In genomic region chr12:110661337-110661972, GRCh38 we compare ENCODE assay signal across 8 cellular contexts. TPM values are rescaled to one million over a fixed set of nuclear protein-coding genes. Genes with fewer than 3 reads are reported as not detected.
A peak's percentile ranks its signal among the peaks of the same experiment; 100 is the strongest.
DNase-seq lines count a peak whose midpoint lies in the region; ATAC-seq and TF ChIP-seq lines count a peak whose summit lies in the region.
"Had no signal": no experiment of that assay in that cellular context is flagged by ENCODE, and none has a peak within 500 bp of the region (broad histone marks: within the 10 kb centered on the region; RNA-seq: fewer than 3 reads in every experiment).

No MANE protein-coding gene starts in this region.

- POLR2A ChIA-PET in activated CD4-positive, alpha-beta memory T cell treated with anti-CD3 and anti-CD28 coated beads for 36 hours (lab: Charles Lee), result no interaction called here

- TF ChIP-seq CTCF in lower lobe of right lung (IDR thresholded peaks at IDR 0.05) (no peak), ascending aorta (IDR thresholded peaks at IDR 0.05) (no peak), WERI-Rb-1 (IDR thresholded peaks at IDR 0.05; ENCODE audit: low read depth, low read length) (no peak)

- H3K27me3 ChIP-seq in lower lobe of right lung (ENCODE audit: low read depth) (no peaks in the 10 kb centered on the region), ascending aorta (no peaks in the 10 kb centered on the region), WERI-Rb-1 (ENCODE audit: insufficient read depth, low read depth, severe bottlenecking) (no peaks in the 10 kb centered on the region)

- H3K9me3 ChIP-seq in lower lobe of right lung, result peaks cover 18% of the 10 kb centered on the region
- peaks cover 19 to 21% of the 10 kb centered on the region in 2 donors for H3K9me3 ChIP-seq in ascending aorta
- peaks cover 2% of the 10 kb centered on the region for H3K9me3 ChIP-seq in WERI-Rb-1 (ENCODE audit: severe bottlenecking)

- H3K27me3 Mint-ChIP-seq in activated CD4-positive, alpha-beta memory T cell treated with anti-CD3 and anti-CD28 coated beads for 36 hours, result no peaks in the 10 kb centered on the region

- H3K36me3 Mint-ChIP-seq in activated CD4-positive, alpha-beta memory T cell treated with anti-CD3 and anti-CD28 coated beads for 36 hours, result peaks cover 13% of the 10 kb centered on the region

- peak; percentile 60 for DNase-seq in activated CD4-positive, alpha-beta memory T cell treated with anti-CD3 and anti-CD28 coated beads for 36 hours
- peak; percentile 61 for DNase-seq in lower lobe of right lung
- DNase-seq in NCI-H526 treated with DMSO at 0.1 percent for 48 hours (lab: John Stamatoyannopoulos, UW), result no peak
- no peak for DNase-seq in ascending aorta (ENCODE audit: low spot score in 2 of 2)
- DNase-seq in WERI-Rb-1, result no peak

- H3K4me3 ChIP-seq in lower lobe of right lung, result no peak overlapping the region
- H3K4me3 ChIP-seq in ascending aorta, result no peak overlapping the region
- H3K4me3 ChIP-seq in WERI-Rb-1 (ENCODE audit: low read depth, low read length), result no peak overlapping the region
- H3K4me3 ChIP-seq: SK-N-MC had no signal

- CTCF ChIA-PET in activated CD4-positive, alpha-beta memory T cell treated with anti-CD3 and anti-CD28 coated beads for 36 hours (lab: Charles Lee), result no interaction called here

- peaks cover 16% of the 10 kb centered on the region for H3K4me1 Mint-ChIP-seq in activated CD4-positive, alpha-beta memory T cell treated with anti-CD3 and anti-CD28 coated beads for 36 hours (ENCODE audit: low read depth)

- H3K36me3 ChIP-seq in lower lobe of right lung (no peaks in the 10 kb centered on the region), ascending aorta (no peaks in the 10 kb centered on the region), WERI-Rb-1 (no peaks in the 10 kb centered on the region)

- intact Hi-C loops in activated CD4-positive, alpha-beta memory T cell treated with anti-CD3 and anti-CD28 coated beads for 36 hours (cut with micrococcal nuclease), result no loop called here
- intact Hi-C loops in lower lobe of right lung (cut with DNase I), result no loop called here
- intact Hi-C loops in ascending aorta (cut with DNase I), result no loop called here

- H3K9me3 Mint-ChIP-seq in activated CD4-positive, alpha-beta memory T cell treated with anti-CD3 and anti-CD28 coated beads for 36 hours, result peaks cover 15% of the 10 kb centered on the region

- peak overlapping the region; percentile 8 for H3K4me3 Mint-ChIP-seq in activated CD4-positive, alpha-beta memory T cell treated with anti-CD3 and anti-CD28 coated beads for 36 hours

- H3K27ac ChIP-seq in lower lobe of right lung (no peak overlapping the region), ascending aorta (no peak overlapping the region), WERI-Rb-1 (no peak overlapping the region)
- H3K27ac ChIP-seq: SK-N-MC had no signal

- peak; percentile 85 for ATAC-seq in GM19324 (IDR thresholded peaks at IDR 0.05; ENCODE audit: low FRiP score, unreplicated experiment)
- peak; percentile 81 for ATAC-seq in HG03064 (IDR thresholded peaks at IDR 0.05; ENCODE audit: low read depth, unreplicated experiment)
- peak; percentile 49 to 66 for ATAC-seq in lower lobe of right lung

- H3K4me1 ChIP-seq in lower lobe of right lung (no peaks in the 10 kb centered on the region), ascending aorta (no peaks in the 10 kb centered on the region)

- H3K27ac Mint-ChIP-seq in activated CD4-positive, alpha-beta memory T cell treated with anti-CD3 and anti-CD28 coated beads for 36 hours, result peak overlapping the region; percentile 67

RNA-seq across cellular contexts. Expression of gene HVCN1, which starts 27.5 kb away (rescaled TPM):
- total RNA-seq in activated CD4-positive, alpha-beta memory T cell treated with anti-CD3 and anti-CD28 coated beads for 36 hours, result 1 to 10 TPM; 4.0 to 4.1 TPM
- total RNA-seq in lower lobe of right lung (29.2 TPM), ascending aorta (1.3 TPM)

RNA-seq across cellular contexts. Expression of gene TCTN1, which starts 47.5 kb away (rescaled TPM):
- total RNA-seq in activated CD4-positive, alpha-beta memory T cell treated with anti-CD3 and anti-CD28 coated beads for 36 hours, result 1 to 10 TPM; 6.4 to 7.6 TPM
- total RNA-seq in lower lobe of right lung, result 40.1 TPM
- 28.4 TPM for total RNA-seq in ascending aorta

Comparison
In these comparisons a context has a peak if more than half of its experiments do, and no peak if none do; other contexts are left out.
1. DNase-seq: peak in activated CD4-positive, alpha-beta memory T cell treated with anti-CD3 and anti-CD28 coated beads for 36 hours (single experiment) and lower lobe of right lung (single experiment); none in NCI-H526 treated with DMSO at 0.1 percent for 48 hours (single experiment), ascending aorta (0 of 2) and WERI-Rb-1 (single experiment).
2. Peak in every context shown above with its lines, with median percentiles within 50 percentile points of each other: ATAC-seq.